1 cellular context compared by ENCODE assay signal in the genomic region with DNA sequence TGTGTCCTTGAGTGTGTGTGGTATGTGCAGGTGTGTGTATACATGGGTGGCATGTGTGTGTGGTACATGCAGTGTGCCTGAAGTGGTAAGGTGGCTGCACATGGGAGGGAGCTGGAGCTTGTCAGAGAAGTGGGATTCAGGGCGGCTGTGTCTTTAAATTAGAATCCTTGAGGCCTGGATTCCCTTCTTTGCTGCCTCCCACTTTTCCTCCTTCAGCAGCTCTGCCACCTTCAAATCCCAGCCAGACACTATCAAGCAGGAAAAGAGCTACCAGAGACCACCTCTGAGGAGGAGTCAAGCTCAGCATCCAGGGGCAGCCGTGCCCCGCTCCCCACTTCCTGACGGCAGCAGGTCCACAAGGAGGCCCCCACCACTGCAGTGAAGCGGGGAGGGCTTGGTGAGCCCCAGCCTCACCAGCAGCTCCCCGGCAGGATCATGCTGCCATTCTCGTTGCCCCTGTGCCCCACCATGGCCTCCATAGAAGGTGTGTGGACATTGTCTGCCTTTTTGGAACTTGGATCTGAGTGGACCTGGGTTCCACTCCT.
TF ChIP-seq lines count a peak whose summit lies in the region.

No MANE protein-coding gene starts in this region.

TF ChIP-seq in H1, 55 proteins besides CTCF, POLR2A, EP300 and RAD21:
- TF ChIP-seq SUZ12 (IDR thresholded peaks at IDR 0.05; ENCODE audit: low read length) = no peak
- no peak for TF ChIP-seq CHD1 (IDR thresholded peaks at IDR 0.05; ENCODE audit: low read depth, low read length)
- TF ChIP-seq, protein P1, sequence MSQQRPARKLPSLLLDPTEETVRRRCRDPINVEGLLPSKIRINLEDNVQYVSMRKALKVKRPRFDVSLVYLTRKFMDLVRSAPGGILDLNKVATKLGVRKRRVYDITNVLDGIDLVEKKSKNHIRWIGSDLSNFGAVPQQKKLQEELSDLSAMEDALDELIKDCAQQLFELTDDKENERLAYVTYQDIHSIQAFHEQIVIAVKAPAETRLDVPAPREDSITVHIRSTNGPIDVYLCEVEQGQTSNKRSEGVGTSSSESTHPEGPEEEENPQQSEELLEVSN (IDR thresholded peaks at IDR 0.05) = no peak
- TF ChIP-seq, protein P2, sequence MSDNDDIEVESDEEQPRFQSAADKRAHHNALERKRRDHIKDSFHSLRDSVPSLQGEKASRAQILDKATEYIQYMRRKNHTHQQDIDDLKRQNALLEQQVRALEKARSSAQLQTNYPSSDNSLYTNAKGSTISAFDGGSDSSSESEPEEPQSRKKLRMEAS (IDR thresholded peaks at IDR 0.05) = no peak
- TF ChIP-seq NRF1 (IDR thresholded peaks at IDR 0.05; ENCODE audit: low read depth, low read length) = no peak
- TF ChIP-seq ZNF274 (IDR thresholded peaks at IDR 0.05; ENCODE audit: borderline replicate concordance, extremely low read depth, low read length) = no peak
- TF ChIP-seq SP1 (IDR thresholded peaks at IDR 0.05; ENCODE audit: low read depth, low read length) = no peak
- no peak for TF ChIP-seq RFX5 (IDR thresholded peaks at IDR 0.05; ENCODE audit: borderline replicate concordance, low read depth, low read length)
- no peak for TF ChIP-seq SIN3A (conservative IDR thresholded peaks at IDR 0.05 in 1 of 2, IDR thresholded peaks at IDR 0.05 in 1 of 2; ENCODE audit: low read depth in 1 of 2, low read length in 2 of 2)
- TF ChIP-seq TCF12 (IDR thresholded peaks at IDR 0.05; ENCODE audit: low read depth, low read length) = no peak
- TF ChIP-seq, protein P3, sequence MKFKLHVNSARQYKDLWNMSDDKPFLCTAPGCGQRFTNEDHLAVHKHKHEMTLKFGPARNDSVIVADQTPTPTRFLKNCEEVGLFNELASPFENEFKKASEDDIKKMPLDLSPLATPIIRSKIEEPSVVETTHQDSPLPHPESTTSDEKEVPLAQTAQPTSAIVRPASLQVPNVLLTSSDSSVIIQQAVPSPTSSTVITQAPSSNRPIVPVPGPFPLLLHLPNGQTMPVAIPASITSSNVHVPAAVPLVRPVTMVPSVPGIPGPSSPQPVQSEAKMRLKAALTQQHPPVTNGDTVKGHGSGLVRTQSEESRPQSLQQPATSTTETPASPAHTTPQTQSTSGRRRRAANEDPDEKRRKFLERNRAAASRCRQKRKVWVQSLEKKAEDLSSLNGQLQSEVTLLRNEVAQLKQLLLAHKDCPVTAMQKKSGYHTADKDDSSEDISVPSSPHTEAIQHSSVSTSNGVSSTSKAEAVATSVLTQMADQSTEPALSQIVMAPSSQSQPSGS (IDR thresholded peaks at IDR 0.05; ENCODE audit: low read length) = no peak
- TF ChIP-seq TEAD4 (IDR thresholded peaks at IDR 0.05; ENCODE audit: low read depth, low read length) = no peak
- no peak for TF ChIP-seq CHD2 (IDR thresholded peaks at IDR 0.05; ENCODE audit: low read length)
- TF ChIP-seq CTBP2 (IDR thresholded peaks at IDR 0.05; ENCODE audit: borderline replicate concordance, insufficient read depth, insufficient read length, low read length) = no peak
- TF ChIP-seq HDAC6 (IDR thresholded peaks at IDR 0.05; ENCODE audit: low read depth, low read length) = no peak
- no peak for TF ChIP-seq EZH2 (IDR thresholded peaks at IDR 0.05; ENCODE audit: low read depth, low read length, severe bottlenecking)
- TF ChIP-seq BRCA1 (IDR thresholded peaks at IDR 0.05; ENCODE audit: low read depth, low read length) = no peak
- TF ChIP-seq ASH2L (IDR thresholded peaks at IDR 0.05; ENCODE audit: low read length) = no peak
- no peak for TF ChIP-seq KDM1A (IDR thresholded peaks at IDR 0.05; ENCODE audit: borderline replicate concordance, low read length)
